15 cellular contexts compared by ENCODE assay signal in the genomic region with DNA sequence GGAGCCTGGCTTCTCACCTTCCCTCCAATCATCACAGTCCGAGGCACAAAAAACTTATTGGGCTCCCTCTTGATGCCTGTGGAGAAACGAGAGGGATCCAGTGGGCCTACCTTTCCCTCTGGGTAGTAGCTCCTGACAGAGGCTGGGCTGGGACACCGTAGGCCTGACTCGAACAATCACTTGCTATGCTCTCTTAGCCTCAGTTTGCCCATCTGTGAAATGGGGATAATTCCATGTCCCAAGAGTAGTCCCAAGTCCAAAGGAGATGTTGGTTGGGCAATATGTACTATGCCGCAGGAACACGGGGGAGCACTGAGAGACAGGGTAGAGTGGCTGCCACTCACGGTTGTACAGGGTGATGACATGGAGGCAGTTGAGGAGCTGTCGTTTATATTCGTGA.
"Had no signal": no experiment of that assay in that cellular context is flagged by ENCODE, and none has a peak within 500 bp of the region (broad histone marks: within the 10 kb centered on the region; RNA-seq: fewer than 3 reads in every experiment).

No MANE protein-coding gene starts in this region.

- FAIRE-seq: colon, islet of Langerhans had no signal

- ATAC-seq: activated CD8-positive, alpha-beta T cell treated with anti-CD3 and anti-CD28 coated beads for 36 hours; activated T-cell treated with anti-CD3 and anti-CD28 coated beads, Interleukin-2, amount 50 U/mL, for 4 hours had no signal

- H3K4me3 ChIP-seq: lung, ovary, stomach, thoracic aorta had no signal

- H3K4me1 ChIP-seq: stomach had no signal

- H3K36me3 ChIP-seq: ovary, thoracic aorta had no signal

- H3K27me3 ChIP-seq: ovary, stomach had no signal

- DNase-seq: activated B cell treated with CpG ODN at 0.5 μM for 24 hours; activated CD4-positive, alpha-beta T cell treated with anti-CD3 and anti-CD28 coated beads for 48 hours; activated CD8-positive, alpha-beta T cell treated with anti-CD3 and anti-CD28 coated beads for 36 hours; activated effector memory CD4-positive, alpha-beta T cell treated with Interleukin-2 at 50 U/mL for 16 hours; activated naive CD4-positive, alpha-beta T cell treated with anti-CD3 and anti-CD28 coated beads, Interleukin-2, amount 50 U/mL, for 16 hours; activated T-cell treated with anti-CD3 and anti-CD28 coated beads, Interleukin-2, amount 50 U/mL, for 4 hours; erythroblast; ovary; stimulated activated CD4-positive, alpha-beta T cell treated with anti-CD3 and anti-CD28 coated beads, Interleukin-12 subunit alpha, Interleukin-12 subunit beta, amount 100 ng/mL, for 4 hours; stimulated activated CD4-positive, alpha-beta T cell treated with anti-CD3 and anti-CD28 coated beads, Interleukin-2, amount 100 ng/mL, for 24 hours; stomach had no signal

- H3K9me3 ChIP-seq: ovary, stomach, thoracic aorta had no signal

- H3K27ac ChIP-seq: ovary, stomach, thoracic aorta had no signal
